In the genomic region with DNA sequence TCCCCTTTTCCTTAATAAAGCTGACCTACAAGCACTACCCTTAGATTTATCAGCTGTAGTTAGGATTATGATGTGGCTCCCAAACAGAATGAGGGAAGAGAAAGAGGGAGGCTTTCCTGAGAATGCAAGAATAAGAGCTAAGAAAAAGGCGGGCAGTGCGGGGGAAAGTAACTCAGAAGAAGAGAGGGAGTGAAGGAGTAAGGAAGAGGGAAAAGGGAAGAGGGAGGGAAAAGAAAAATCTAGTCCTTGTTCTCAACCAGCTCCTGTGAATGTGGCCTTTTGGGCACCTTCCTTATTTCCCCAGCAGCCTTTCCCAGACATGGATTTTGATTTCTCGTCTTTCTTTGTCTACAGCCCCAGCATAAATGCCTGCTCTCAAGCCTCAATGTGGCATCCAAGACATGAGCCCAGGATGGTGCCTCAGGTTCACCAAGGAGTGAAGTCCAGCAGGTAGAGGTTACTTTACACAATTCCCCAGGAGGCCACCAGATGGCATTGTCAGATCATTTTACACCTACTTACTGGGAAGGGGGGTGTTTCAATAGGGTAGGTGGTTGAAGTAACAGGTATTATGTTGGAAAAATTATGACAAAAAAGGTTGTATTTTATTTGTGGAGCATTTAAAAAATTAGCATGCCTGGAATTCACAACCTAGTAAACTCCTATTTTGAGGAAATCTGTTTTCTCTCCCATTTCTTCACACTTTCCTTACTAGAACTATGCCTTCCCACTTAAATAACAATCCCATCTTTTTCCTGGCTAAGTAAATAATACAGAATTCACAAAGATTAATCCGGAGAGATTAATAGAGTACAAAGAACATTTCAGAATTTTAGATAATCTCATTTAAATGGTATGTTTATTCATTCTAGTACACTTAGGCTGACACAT, we compare ENCODE assay signal across 8 cellular contexts.
DNase-seq lines count a peak whose midpoint lies in the region; ATAC-seq, FAIRE-seq and TF ChIP-seq lines count a peak whose summit lies in the region.

No MANE protein-coding gene starts in this region.

- H3K9me3 ChIP-seq in HEK293 (ENCODE audit: control insufficient read depth, insufficient read depth, low read depth, low read length), result no peaks in the 10 kb centered on the region
- H3K9me3 ChIP-seq in heart right ventricle, result no peaks in the 10 kb centered on the region
- no peaks in the 10 kb centered on the region for H3K9me3 ChIP-seq in small intestine (ENCODE audit: control insufficient read depth, low read depth)

- H3K27ac Mint-ChIP-seq in activated T-helper 1 cell treated with anti-CD3 and anti-CD28 coated beads, Interleukin-12 subunit alpha, Interleukin-12 subunit beta, Interleukin-2, Interleukin-4 antibody, amounts not matched to agents 30 ng/mL and 10 ng/mL and 1 ng/mL, durations not matched to agents 14 hours and 24 hours and 36 hours, result no peak overlapping the region

- DNase-seq in NCI-H2171 treated with DMSO at 0.1 percent for 48 hours (lab: John Stamatoyannopoulos, UW), result peak; percentile 15
- no peak for DNase-seq in NCI-H2171 (lab: John Stamatoyannopoulos, UW)
- peak; percentile 54 for DNase-seq in NCI-H460 (ENCODE audit: extremely low read depth, low read depth)
- peak; percentile 13 for DNase-seq in activated T-helper 1 cell treated with anti-CD3 and anti-CD28 coated beads, Interleukin-12 subunit alpha, Interleukin-12 subunit beta, Interleukin-2, Interleukin-4 antibody, amounts not matched to agents 30 ng/mL and 10 ng/mL and 1 ng/mL, durations not matched to agents 14 hours and 24 hours and 36 hours (ENCODE audit: low spot score)
- no peak for DNase-seq in heart right ventricle
- peak; percentile 57 for DNase-seq in small intestine

- no peak overlapping the region for H3K4me3 Mint-ChIP-seq in activated T-helper 1 cell treated with anti-CD3 and anti-CD28 coated beads, Interleukin-12 subunit alpha, Interleukin-12 subunit beta, Interleukin-2, Interleukin-4 antibody, amounts not matched to agents 30 ng/mL and 10 ng/mL and 1 ng/mL, durations not matched to agents 14 hours and 24 hours and 36 hours

- no peaks in the 10 kb centered on the region for H3K9me3 Mint-ChIP-seq in activated T-helper 1 cell treated with anti-CD3 and anti-CD28 coated beads, Interleukin-12 subunit alpha, Interleukin-12 subunit beta, Interleukin-2, Interleukin-4 antibody, amounts not matched to agents 30 ng/mL and 10 ng/mL and 1 ng/mL, durations not matched to agents 14 hours and 24 hours and 36 hours

- H3K36me3 ChIP-seq in HEK293 (ENCODE audit: control insufficient read depth in 2 of 2, insufficient read depth in 1 of 2, low read length in 2 of 2) (no peaks in the 10 kb centered on the region), heart right ventricle (no peaks in the 10 kb centered on the region), small intestine (ENCODE audit: control insufficient read depth in 2 of 2, insufficient read depth in 2 of 2, low read length in 2 of 2) (no peaks in the 10 kb centered on the region)

- TF ChIP-seq CTCF in HEK293 (tag by site-specific recombination; IDR thresholded peaks at IDR 0.05), result peak; percentile 52; the same call in 1 of the 2 replicates
- TF ChIP-seq CTCF in heart right ventricle (IDR thresholded peaks at IDR 0.05), result peak in 8 of 9 donors; percentile 29 to 78 (median 65)

- no peak for FAIRE-seq in small intestine (lab: Jason Lieb, UNC)

- H3K4me3 ChIP-seq in HEK293 (ENCODE audit: low read depth, low read length), result no peak overlapping the region
- H3K4me3 ChIP-seq in heart right ventricle, result no peak overlapping the region
- no peak overlapping the region for H3K4me3 ChIP-seq in small intestine (ENCODE audit: low read depth in 1 of 2, low read length in 2 of 2)

- H3K27me3 ChIP-seq in heart right ventricle, result peaks cover 0 to 33% (median 18%) of the 10 kb centered on the region in 7 donors
- no peaks in the 10 kb centered on the region for H3K27me3 ChIP-seq in small intestine (ENCODE audit: control insufficient read depth in 2 of 2, insufficient read depth in 2 of 2, low read length in 2 of 2)

- H3K4me1 ChIP-seq in HEK293 (ENCODE audit: control insufficient read depth, insufficient read depth, low read length), result no peaks in the 10 kb centered on the region
- H3K4me1 ChIP-seq in heart right ventricle, result no peaks in the 10 kb centered on the region
- H3K4me1 ChIP-seq in small intestine (ENCODE audit: control insufficient read depth in 2 of 2, insufficient read depth in 1 of 2, low read depth in 1 of 2, low read length in 1 of 2), result peaks cover 0 to under 1% of the 10 kb centered on the region in 2 donors

- ATAC-seq in heart right ventricle (peak in 2 of 8 donors; percentile 34 to 67), HG03520 (IDR thresholded peaks at IDR 0.05; ENCODE audit: unreplicated experiment) (no peak)

- 26 to 29% methylated on average over 4 of the region's 4 CpGs for WGBS in heart right ventricle, 2 donors
- 18 to 42% (median 24%) methylated on average over 4 of the region's 4 CpGs for WGBS in small intestine, 3 donors

- H3K27ac ChIP-seq in HEK293 (ENCODE audit: extremely low read depth, low read depth, low read length), result no peak overlapping the region
- H3K27ac ChIP-seq in heart right ventricle, result no peak overlapping the region
- H3K27ac ChIP-seq in small intestine (ENCODE audit: low read depth in 1 of 2, low read length in 1 of 2), result no peak overlapping the region

- H3K4me1 Mint-ChIP-seq in activated T-helper 1 cell treated with anti-CD3 and anti-CD28 coated beads, Interleukin-12 subunit alpha, Interleukin-12 subunit beta, Interleukin-2, Interleukin-4 antibody, amounts not matched to agents 30 ng/mL and 10 ng/mL and 1 ng/mL, durations not matched to agents 14 hours and 24 hours and 36 hours (ENCODE audit: low read depth), result no peaks in the 10 kb centered on the region

- intact Hi-C loops in activated T-helper 1 cell treated with anti-CD3 and anti-CD28 coated beads, Interleukin-12 subunit alpha, Interleukin-12 subunit beta, Interleukin-2, Interleukin-4 antibody, amounts not matched to agents 30 ng/mL and 10 ng/mL and 1 ng/mL, durations not matched to agents 14 hours and 24 hours and 36 hours (cut with micrococcal nuclease), result loop anchor here (1.0 kb wide), 3 partner anchors 112 to 958 kb away; partner anchors contain the start of gene RPP30
- intact Hi-C loops in heart right ventricle (cut with DNase I), result loop anchor here in 5 of 10 donors (2.0 to 10.0 kb wide), 4 partner anchors 106 to 113 kb away; partner anchors contain the start of gene HTR7 (in 1 of the 5)

- no peaks in the 10 kb centered on the region for H3K36me3 Mint-ChIP-seq in activated T-helper 1 cell treated with anti-CD3 and anti-CD28 coated beads, Interleukin-12 subunit alpha, Interleukin-12 subunit beta, Interleukin-2, Interleukin-4 antibody, amounts not matched to agents 30 ng/mL and 10 ng/mL and 1 ng/mL, durations not matched to agents 14 hours and 24 hours and 36 hours (ENCODE audit: low read depth)

- CTCF ChIA-PET in HEK293 (lab: Yijun Ruan, JAX), result interaction anchor here (0.6 to 15.2 kb wide), 22 partner anchors 8 to 660 kb away, joined by 3 to 199 read pairs (median 4); partner anchors contain the start of gene HTR7

- peaks cover 14% of the 10 kb centered on the region for H3K27me3 Mint-ChIP-seq in activated T-helper 1 cell treated with anti-CD3 and anti-CD28 coated beads, Interleukin-12 subunit alpha, Interleukin-12 subunit beta, Interleukin-2, Interleukin-4 antibody, amounts not matched to agents 30 ng/mL and 10 ng/mL and 1 ng/mL, durations not matched to agents 14 hours and 24 hours and 36 hours (ENCODE audit: insufficient read depth)

- POLR2A ChIA-PET in HEK293 (lab: Yijun Ruan, JAX), result no interaction called here

TF ChIP-seq in HEK293, 187 proteins besides CTCF, POLR2A, EP300 and RAD21:
- peak; percentile 81 for TF ChIP-seq ZNF654 (tag by site-specific recombination; IDR thresholded peaks at IDR 0.05; ENCODE audit: low read depth)
- peak; percentile 15; the same call in 1 of the 2 replicates for TF ChIP-seq PATZ1 (tag by site-specific recombination; IDR thresholded peaks at IDR 0.05)
- 0 out of 2 replicates have a peak, but pooled peaks have one; percentile 23 for TF ChIP-seq ZNF660 (tag by site-specific recombination; IDR thresholded peaks at IDR 0.05)
- TF ChIP-seq SCRT2 (tag by site-specific recombination; IDR thresholded peaks at IDR 0.05), result peak; percentile 91
- TF ChIP-seq, protein P1, sequence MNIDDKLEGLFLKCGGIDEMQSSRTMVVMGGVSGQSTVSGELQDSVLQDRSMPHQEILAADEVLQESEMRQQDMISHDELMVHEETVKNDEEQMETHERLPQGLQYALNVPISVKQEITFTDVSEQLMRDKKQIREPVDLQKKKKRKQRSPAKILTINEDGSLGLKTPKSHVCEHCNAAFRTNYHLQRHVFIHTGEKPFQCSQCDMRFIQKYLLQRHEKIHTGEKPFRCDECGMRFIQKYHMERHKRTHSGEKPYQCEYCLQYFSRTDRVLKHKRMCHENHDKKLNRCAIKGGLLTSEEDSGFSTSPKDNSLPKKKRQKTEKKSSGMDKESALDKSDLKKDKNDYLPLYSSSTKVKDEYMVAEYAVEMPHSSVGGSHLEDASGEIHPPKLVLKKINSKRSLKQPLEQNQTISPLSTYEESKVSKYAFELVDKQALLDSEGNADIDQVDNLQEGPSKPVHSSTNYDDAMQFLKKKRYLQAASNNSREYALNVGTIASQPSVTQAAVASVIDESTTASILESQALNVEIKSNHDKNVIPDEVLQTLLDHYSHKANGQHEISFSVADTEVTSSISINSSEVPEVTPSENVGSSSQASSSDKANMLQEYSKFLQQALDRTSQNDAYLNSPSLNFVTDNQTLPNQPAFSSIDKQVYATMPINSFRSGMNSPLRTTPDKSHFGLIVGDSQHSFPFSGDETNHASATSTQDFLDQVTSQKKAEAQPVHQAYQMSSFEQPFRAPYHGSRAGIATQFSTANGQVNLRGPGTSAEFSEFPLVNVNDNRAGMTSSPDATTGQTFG (tag by site-specific recombination; IDR thresholded peaks at IDR 0.05; ENCODE audit: borderline replicate concordance), result no peak

Comparison
In these comparisons a context has a peak if more than half of its experiments do, and no peak if none do; other contexts are left out.
1. DNase-seq: peak in NCI-H2171 treated with DMSO at 0.1 percent for 48 hours (single experiment), NCI-H460 (single experiment), activated T-helper 1 cell treated with anti-CD3 and anti-CD28 coated beads, Interleukin-12 subunit alpha, Interleukin-12 subunit beta, Interleukin-2, Interleukin-4 antibody, amounts not matched to agents 30 ng/mL and 10 ng/mL and 1 ng/mL, durations not matched to agents 14 hours and 24 hours and 36 hours (single experiment) and small intestine (single experiment); none in NCI-H2171 (single experiment) and heart right ventricle (0 of 2).